17 cellular contexts compared by ENCODE assay signal in genomic region chr20:11231742-11232141, GRCh38.
"Had no signal": no experiment of that assay in that cellular context is flagged by ENCODE, and none has a peak within 500 bp of the region (broad histone marks: within the 10 kb centered on the region; RNA-seq: fewer than 3 reads in every experiment).

No MANE protein-coding gene starts in this region.

- H3K36me3 ChIP-seq: cardiac muscle cell, colonic mucosa, lower lobe of right lung, thoracic aorta, vagina had no signal

- DNase-seq: activated CD4-positive, alpha-beta T cell treated with anti-CD3 and anti-CD28 coated beads, Interleukin-2, amount 10 ng/mL, durations not matched to agents 7 days and 5 days; activated CD4-positive, CD25-positive, alpha-beta regulatory T cell; activated CD8-positive, alpha-beta memory T cell treated with anti-CD3 and anti-CD28 coated beads for 24 hours; activated naive CD4-positive, alpha-beta T cell treated with anti-CD3 and anti-CD28 coated beads for 36 hours; colonic mucosa; effector CD4-positive, alpha-beta T cell; lower lobe of right lung; mucosa of descending colon; stimulated activated CD4-positive, alpha-beta T cell treated with anti-CD3 and anti-CD28 coated beads, Interleukin-4, amount 100 ng/mL, for 1 hour; stimulated activated CD8-positive, alpha-beta memory T cell treated with anti-CD3 and anti-CD28 coated beads, Interleukin-4, amount 100 ng/mL, for 48 hours; T-helper 2 cell had no signal

- H3K27me3 Mint-ChIP-seq: activated CD4-positive, alpha-beta T cell treated with anti-CD3 and anti-CD28 coated beads, Interleukin-2, amount 10 ng/mL, durations not matched to agents 7 days and 5 days; stimulated activated naive CD8-positive, alpha-beta T cell treated with anti-CD3 and anti-CD28 coated beads, Interleukin-15, Interleukin-2, amounts not matched to agents 100 ng/mL and 50 ng/mL, for 24 hours had no signal

- H3K4me3 Mint-ChIP-seq: activated CD4-positive, alpha-beta T cell treated with anti-CD3 and anti-CD28 coated beads, Interleukin-2, amount 10 ng/mL, durations not matched to agents 7 days and 5 days; activated naive CD4-positive, alpha-beta T cell treated with anti-CD3 and anti-CD28 coated beads for 36 hours; natural killer cell treated with Interleukin-12 subunit alpha and Interleukin-12 subunit beta and Interleukin-15 and Interleukin-18, amount 100 ng/mL, for 72 hours; stimulated activated naive CD8-positive, alpha-beta T cell treated with anti-CD3 and anti-CD28 coated beads, Interleukin-15, Interleukin-2, amounts not matched to agents 100 ng/mL and 50 ng/mL, for 24 hours had no signal

- ATAC-seq: lower lobe of right lung, mucosa of descending colon had no signal

- H3K27me3 ChIP-seq: cardiac muscle cell, colonic mucosa, vagina had no signal

- H3K9me3 Mint-ChIP-seq: activated CD4-positive, alpha-beta T cell treated with anti-CD3 and anti-CD28 coated beads, Interleukin-2, amount 10 ng/mL, durations not matched to agents 7 days and 5 days; activated naive CD4-positive, alpha-beta T cell treated with anti-CD3 and anti-CD28 coated beads for 36 hours; natural killer cell treated with Interleukin-12 subunit alpha and Interleukin-12 subunit beta and Interleukin-15 and Interleukin-18, amount 100 ng/mL, for 72 hours; stimulated activated naive CD8-positive, alpha-beta T cell treated with anti-CD3 and anti-CD28 coated beads, Interleukin-15, Interleukin-2, amounts not matched to agents 100 ng/mL and 50 ng/mL, for 24 hours had no signal

- H3K4me3 ChIP-seq: cardiac muscle cell, colonic mucosa, lower lobe of right lung, mucosa of descending colon, thoracic aorta, vagina had no signal

- H3K27ac Mint-ChIP-seq: activated CD4-positive, alpha-beta T cell treated with anti-CD3 and anti-CD28 coated beads, Interleukin-2, amount 10 ng/mL, durations not matched to agents 7 days and 5 days; activated naive CD4-positive, alpha-beta T cell treated with anti-CD3 and anti-CD28 coated beads for 36 hours; natural killer cell treated with Interleukin-12 subunit alpha and Interleukin-12 subunit beta and Interleukin-15 and Interleukin-18, amount 100 ng/mL, for 72 hours; stimulated activated naive CD8-positive, alpha-beta T cell treated with anti-CD3 and anti-CD28 coated beads, Interleukin-15, Interleukin-2, amounts not matched to agents 100 ng/mL and 50 ng/mL, for 24 hours had no signal

- H3K4me1 Mint-ChIP-seq: activated CD4-positive, alpha-beta T cell treated with anti-CD3 and anti-CD28 coated beads, Interleukin-2, amount 10 ng/mL, durations not matched to agents 7 days and 5 days had no signal

- H3K9me3 ChIP-seq: colonic mucosa, lower lobe of right lung, mucosa of descending colon, thoracic aorta, vagina had no signal

- H3K4me1 ChIP-seq: colonic mucosa had no signal

- H3K27ac ChIP-seq: colonic mucosa, epithelial cell of prostate, lower lobe of right lung, thoracic aorta, vagina had no signal

- H3K36me3 Mint-ChIP-seq: natural killer cell treated with Interleukin-12 subunit alpha and Interleukin-12 subunit beta and Interleukin-15 and Interleukin-18, amount 100 ng/mL, for 72 hours had no signal
